In the genomic region with DNA sequence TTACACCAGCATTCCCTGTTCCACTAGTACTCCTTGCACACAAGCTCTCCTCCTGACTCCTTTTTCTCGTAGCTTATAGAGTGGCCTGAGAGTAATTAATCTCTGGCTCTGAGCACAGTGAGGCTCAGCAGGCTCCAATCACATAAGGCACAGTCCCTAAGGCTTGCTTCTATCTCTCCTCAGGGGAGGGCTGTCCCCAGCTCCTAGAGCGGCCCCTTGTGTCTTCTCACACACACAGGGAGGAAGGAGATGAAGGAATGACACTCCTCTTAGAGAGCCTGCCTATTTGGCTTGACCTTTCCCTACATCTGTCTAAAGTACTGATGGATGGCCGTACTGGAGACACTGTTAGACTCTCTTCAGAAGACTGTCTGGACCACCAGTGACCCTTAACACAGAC, we compare ENCODE assay signal across 2 cellular contexts.
TF ChIP-seq lines count a peak whose summit lies in the region.

No MANE protein-coding gene starts in this region.

TF ChIP-seq in SK-N-SH treated with all-trans-retinoic acid at 6 μM for 48 hours, 23 proteins besides CTCF, POLR2A, EP300 and RAD21 (continued from another document):
- TF ChIP-seq, protein P1, sequence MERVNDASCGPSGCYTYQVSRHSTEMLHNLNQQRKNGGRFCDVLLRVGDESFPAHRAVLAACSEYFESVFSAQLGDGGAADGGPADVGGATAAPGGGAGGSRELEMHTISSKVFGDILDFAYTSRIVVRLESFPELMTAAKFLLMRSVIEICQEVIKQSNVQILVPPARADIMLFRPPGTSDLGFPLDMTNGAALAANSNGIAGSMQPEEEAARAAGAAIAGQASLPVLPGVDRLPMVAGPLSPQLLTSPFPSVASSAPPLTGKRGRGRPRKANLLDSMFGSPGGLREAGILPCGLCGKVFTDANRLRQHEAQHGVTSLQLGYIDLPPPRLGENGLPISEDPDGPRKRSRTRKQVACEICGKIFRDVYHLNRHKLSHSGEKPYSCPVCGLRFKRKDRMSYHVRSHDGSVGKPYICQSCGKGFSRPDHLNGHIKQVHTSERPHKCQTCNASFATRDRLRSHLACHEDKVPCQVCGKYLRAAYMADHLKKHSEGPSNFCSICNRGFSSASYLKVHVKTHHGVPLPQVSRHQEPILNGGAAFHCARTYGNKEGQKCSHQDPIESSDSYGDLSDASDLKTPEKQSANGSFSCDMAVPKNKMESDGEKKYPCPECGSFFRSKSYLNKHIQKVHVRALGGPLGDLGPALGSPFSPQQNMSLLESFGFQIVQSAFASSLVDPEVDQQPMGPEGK (CRISPR knock-in tag; IDR thresholded peaks at IDR 0.05; ENCODE audit: borderline replicate concordance): no peak
- TF ChIP-seq ZC3H10 (CRISPR knock-in tag; IDR thresholded peaks at IDR 0.05): no peak
- TF ChIP-seq BACH2 (CRISPR knock-in tag; IDR thresholded peaks at IDR 0.05; ENCODE audit: borderline replicate concordance): no peak
- TF ChIP-seq PPARA (CRISPR knock-in tag; IDR thresholded peaks at IDR 0.05; ENCODE audit: borderline replicate concordance): no peak
- no peak for TF ChIP-seq ZFP30 (CRISPR knock-in tag; IDR thresholded peaks at IDR 0.05)
- no peak for TF ChIP-seq ESRRG (CRISPR knock-in tag; IDR thresholded peaks at IDR 0.05)
- TF ChIP-seq GLIS3 (CRISPR knock-in tag; IDR thresholded peaks at IDR 0.05): no peak
- TF ChIP-seq, protein P2, sequence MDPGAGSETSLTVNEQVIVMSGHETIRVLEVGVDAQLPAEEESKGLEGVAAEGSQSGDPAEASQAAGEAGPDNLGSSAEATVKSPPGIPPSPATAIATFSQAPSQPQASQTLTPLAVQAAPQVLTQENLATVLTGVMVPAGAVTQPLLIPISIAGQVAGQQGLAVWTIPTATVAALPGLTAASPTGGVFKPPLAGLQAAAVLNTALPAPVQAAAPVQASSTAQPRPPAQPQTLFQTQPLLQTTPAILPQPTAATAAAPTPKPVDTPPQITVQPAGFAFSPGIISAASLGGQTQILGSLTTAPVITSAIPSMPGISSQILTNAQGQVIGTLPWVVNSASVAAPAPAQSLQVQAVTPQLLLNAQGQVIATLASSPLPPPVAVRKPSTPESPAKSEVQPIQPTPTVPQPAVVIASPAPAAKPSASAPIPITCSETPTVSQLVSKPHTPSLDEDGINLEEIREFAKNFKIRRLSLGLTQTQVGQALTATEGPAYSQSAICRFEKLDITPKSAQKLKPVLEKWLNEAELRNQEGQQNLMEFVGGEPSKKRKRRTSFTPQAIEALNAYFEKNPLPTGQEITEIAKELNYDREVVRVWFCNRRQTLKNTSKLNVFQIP (CRISPR knock-in tag; IDR thresholded peaks at IDR 0.05; ENCODE audit: borderline replicate concordance, low read depth): no peak
- no peak for TF ChIP-seq RARB (CRISPR knock-in tag; IDR thresholded peaks at IDR 0.05)
- TF ChIP-seq, protein P3, sequence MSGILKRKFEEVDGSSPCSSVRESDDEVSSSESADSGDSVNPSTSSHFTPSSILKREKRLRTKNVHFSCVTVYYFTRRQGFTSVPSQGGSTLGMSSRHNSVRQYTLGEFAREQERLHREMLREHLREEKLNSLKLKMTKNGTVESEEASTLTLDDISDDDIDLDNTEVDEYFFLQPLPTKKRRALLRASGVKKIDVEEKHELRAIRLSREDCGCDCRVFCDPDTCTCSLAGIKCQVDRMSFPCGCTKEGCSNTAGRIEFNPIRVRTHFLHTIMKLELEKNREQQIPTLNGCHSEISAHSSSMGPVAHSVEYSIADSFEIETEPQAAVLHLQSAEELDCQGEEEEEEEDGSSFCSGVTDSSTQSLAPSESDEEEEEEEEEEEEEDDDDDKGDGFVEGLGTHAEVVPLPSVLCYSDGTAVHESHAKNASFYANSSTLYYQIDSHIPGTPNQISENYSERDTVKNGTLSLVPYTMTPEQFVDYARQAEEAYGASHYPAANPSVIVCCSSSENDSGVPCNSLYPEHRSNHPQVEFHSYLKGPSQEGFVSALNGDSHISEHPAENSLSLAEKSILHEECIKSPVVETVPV (CRISPR knock-in tag; IDR thresholded peaks at IDR 0.05): no peak

TF ChIP-seq in SK-N-SH, 30 proteins besides CTCF, POLR2A, EP300 and RAD21 (continued from another document):
- no peak for TF ChIP-seq ELF1 (IDR thresholded peaks at IDR 0.05)
- TF ChIP-seq YY1 (IDR thresholded peaks at IDR 0.05; ENCODE audit: low read depth): no peak
- TF ChIP-seq, protein P4, sequence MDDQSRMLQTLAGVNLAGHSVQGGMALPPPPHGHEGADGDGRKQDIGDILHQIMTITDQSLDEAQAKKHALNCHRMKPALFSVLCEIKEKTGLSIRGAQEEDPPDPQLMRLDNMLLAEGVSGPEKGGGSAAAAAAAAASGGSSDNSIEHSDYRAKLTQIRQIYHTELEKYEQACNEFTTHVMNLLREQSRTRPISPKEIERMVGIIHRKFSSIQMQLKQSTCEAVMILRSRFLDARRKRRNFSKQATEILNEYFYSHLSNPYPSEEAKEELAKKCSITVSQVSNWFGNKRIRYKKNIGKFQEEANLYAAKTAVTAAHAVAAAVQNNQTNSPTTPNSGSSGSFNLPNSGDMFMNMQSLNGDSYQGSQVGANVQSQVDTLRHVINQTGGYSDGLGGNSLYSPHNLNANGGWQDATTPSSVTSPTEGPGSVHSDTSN (IDR thresholded peaks at IDR 0.05): no peak
- no peak for TF ChIP-seq FOXJ3 (CRISPR knock-in tag; IDR thresholded peaks at IDR 0.05)
- TF ChIP-seq NFIC (IDR thresholded peaks at IDR 0.05; ENCODE audit: borderline replicate concordance): no peak
- no peak for TF ChIP-seq FOSL2 (IDR thresholded peaks at IDR 0.05; ENCODE audit: borderline replicate concordance, low read depth)
- TF ChIP-seq MEF2A (IDR thresholded peaks at IDR 0.05; ENCODE audit: borderline replicate concordance, low read depth): no peak
- TF ChIP-seq SMC3 (IDR thresholded peaks at IDR 0.05; ENCODE audit: low read depth, low read length): no peak
